ENCODE assay signal across 1 cellular context in genomic region chr2:27407798-27408491, GRCh38.
A peak's percentile ranks its signal among the peaks of the same experiment; 100 is the strongest.
TF ChIP-seq lines count a peak whose summit lies in the region.

No MANE protein-coding gene starts in this region.

TF ChIP-seq in H1, 55 proteins besides CTCF, POLR2A, EP300 and RAD21 (continued from another document):
- TF ChIP-seq TEAD4 (IDR thresholded peaks at IDR 0.05; ENCODE audit: low read depth, low read length) = no peak
- TF ChIP-seq SIX5 (IDR thresholded peaks at IDR 0.05; ENCODE audit: low read depth, low read length) = no peak
- TF ChIP-seq ATF3 (IDR thresholded peaks at IDR 0.05; ENCODE audit: insufficient read depth, low read depth, low read length) = no peak
- no peak for TF ChIP-seq GTF2F1 (IDR thresholded peaks at IDR 0.05; ENCODE audit: borderline replicate concordance, low read depth, low read length)
- 0 out of 2 replicates have a peak, but pooled peaks have one; percentile 19 for TF ChIP-seq TBP (IDR thresholded peaks at IDR 0.05; ENCODE audit: low read depth, low read length)
- TF ChIP-seq FOSL1 (IDR thresholded peaks at IDR 0.05; ENCODE audit: insufficient read depth, low read depth, low read length) = no peak
- TF ChIP-seq PHF8 (conservative IDR thresholded peaks at IDR 0.05; ENCODE audit: low read depth, low read length) = no peak
- no peak for TF ChIP-seq SIN3A (conservative IDR thresholded peaks at IDR 0.05 in 1 of 2, IDR thresholded peaks at IDR 0.05 in 1 of 2; ENCODE audit: low read depth in 1 of 2, low read length in 2 of 2)
- TF ChIP-seq TAF1 (IDR thresholded peaks at IDR 0.05; ENCODE audit: low read depth, low read length) = peak; percentile 55; the same call in 1 of the 2 replicates
- TF ChIP-seq HDAC6 (IDR thresholded peaks at IDR 0.05; ENCODE audit: low read depth, low read length) = no peak
- no peak for TF ChIP-seq JUND (IDR thresholded peaks at IDR 0.05; ENCODE audit: low read length)
